ENCODE assay signal across 20 cellular contexts in genomic region chr18:50231621-50232020, GRCh38. TPM values are rescaled to one million over a fixed set of nuclear protein-coding genes. Genes with fewer than 3 reads are reported as not detected.
A peak's percentile ranks its signal among the peaks of the same experiment; 100 is the strongest.
DNase-seq lines count a peak whose midpoint lies in the region; ATAC-seq and TF ChIP-seq lines count a peak whose summit lies in the region.
"Had no signal": no experiment of that assay in that cellular context is flagged by ENCODE, and none has a peak within 500 bp of the region (broad histone marks: within the 10 kb centered on the region; RNA-seq: fewer than 3 reads in every experiment).

No MANE protein-coding gene starts in this region.

- H3K36me3 Mint-ChIP-seq in activated CD4-positive, alpha-beta memory T cell treated with anti-CD3 and anti-CD28 coated beads for 36 hours, result no peaks in the 10 kb centered on the region
- H3K36me3 Mint-ChIP-seq in activated CD4-positive, alpha-beta memory T cell treated with anti-CD3 and anti-CD28 coated beads, Interleukin-2, amount 10 ng/mL, durations not matched to agents 7 days and 5 days (ENCODE audit: low read depth), result no peaks in the 10 kb centered on the region
- H3K36me3 Mint-ChIP-seq in nephron (ENCODE audit: low read depth), result peaks cover 9% of the 10 kb centered on the region
- H3K36me3 Mint-ChIP-seq: activated naive CD4-positive, alpha-beta T cell treated with anti-CD3 and anti-CD28 coated beads, Interleukin-2, amount 50 U/mL, for 24 hours; CD4-positive, alpha-beta memory T cell had no signal

- H3K27ac ChIP-seq in mammary epithelial cell (ENCODE audit: insufficient read depth, low read depth, low read length) (no peak overlapping the region), esophagus muscularis mucosa (replicated peaks in 1 of 4) (no peak overlapping the region)
- H3K27ac ChIP-seq: brain microvascular endothelial cell, KMS-11, left lung, pancreas, skin epidermis had no signal

- peaks cover 4% of the 10 kb centered on the region for H3K4me1 Mint-ChIP-seq in activated CD4-positive, alpha-beta memory T cell treated with anti-CD3 and anti-CD28 coated beads for 36 hours (ENCODE audit: low read depth)
- peaks cover 9% of the 10 kb centered on the region for H3K4me1 Mint-ChIP-seq in activated CD4-positive, alpha-beta memory T cell treated with anti-CD3 and anti-CD28 coated beads, Interleukin-2, amount 10 ng/mL, durations not matched to agents 7 days and 5 days
- H3K4me1 Mint-ChIP-seq in nephron, result peaks cover 5% of the 10 kb centered on the region
- H3K4me1 Mint-ChIP-seq: activated naive CD4-positive, alpha-beta T cell treated with anti-CD3 and anti-CD28 coated beads, Interleukin-2, amount 50 U/mL, for 24 hours; CD4-positive, alpha-beta memory T cell had no signal

- peak; percentile 37 for DNase-seq in activated CD4-positive, alpha-beta memory T cell treated with anti-CD3 and anti-CD28 coated beads for 36 hours
- no peak for DNase-seq in activated CD4-positive, alpha-beta memory T cell treated with anti-CD3 and anti-CD28 coated beads, Interleukin-2, amount 10 ng/mL, durations not matched to agents 7 days and 5 days
- DNase-seq in ELR (ENCODE audit: low read depth) (peak; percentile 2), mammary epithelial cell (peak; percentile 82), esophagus muscularis mucosa (ENCODE audit: extremely low spot score) (no peak)
- DNase-seq in activated CD8-positive, alpha-beta memory T cell treated with anti-CD3 and anti-CD28 coated beads, Interleukin-2, amount 50 U/mL, for 4 hours, result no peak
- DNase-seq: brain microvascular endothelial cell; CD4-positive, alpha-beta memory T cell; dermis blood vessel endothelial cell; EL; GOT3; left lung; pancreas; stimulated activated naive CD4-positive, alpha-beta T cell treated with Interleukin-2 at 50 U/mL for 16 hours had no signal

- H3K27ac Mint-ChIP-seq in activated CD4-positive, alpha-beta memory T cell treated with anti-CD3 and anti-CD28 coated beads for 36 hours, result no peak overlapping the region
- no peak overlapping the region for H3K27ac Mint-ChIP-seq in activated CD4-positive, alpha-beta memory T cell treated with anti-CD3 and anti-CD28 coated beads, Interleukin-2, amount 10 ng/mL, durations not matched to agents 7 days and 5 days
- H3K27ac Mint-ChIP-seq in nephron, result peak overlapping the region in 2 of 3 experiments; percentile 16 to 23
- H3K27ac Mint-ChIP-seq: activated naive CD4-positive, alpha-beta T cell treated with anti-CD3 and anti-CD28 coated beads, Interleukin-2, amount 50 U/mL, for 24 hours; CD4-positive, alpha-beta memory T cell had no signal

- peak overlapping the region; percentile 39 for H2AFZ ChIP-seq in mammary epithelial cell (ENCODE audit: low read depth, low read length)

- in situ Hi-C loops in mammary epithelial cell (cut with MboI; ENCODE audit: low sequenced_read_pairs in 2 of 2), result no loop called here

- TF ChIP-seq EP300 in esophagus muscularis mucosa (IDR thresholded peaks at IDR 0.05), result no peak

- peaks cover 5% of the 10 kb centered on the region for H3K27me3 Mint-ChIP-seq in activated CD4-positive, alpha-beta memory T cell treated with anti-CD3 and anti-CD28 coated beads for 36 hours
- H3K27me3 Mint-ChIP-seq in activated CD4-positive, alpha-beta memory T cell treated with anti-CD3 and anti-CD28 coated beads, Interleukin-2, amount 10 ng/mL, durations not matched to agents 7 days and 5 days, result peaks cover 11% of the 10 kb centered on the region
- H3K27me3 Mint-ChIP-seq in nephron (ENCODE audit: low read depth), result peaks cover 7% of the 10 kb centered on the region
- H3K27me3 Mint-ChIP-seq: activated naive CD4-positive, alpha-beta T cell treated with anti-CD3 and anti-CD28 coated beads, Interleukin-2, amount 50 U/mL, for 24 hours had no signal

- H3K79me2 ChIP-seq in mammary epithelial cell (ENCODE audit: insufficient read depth, low read length), result no peaks in the 10 kb centered on the region

- 93% methylated on average over 4 of the region's 4 CpGs for WGBS in mammary epithelial cell (ENCODE audit: low coverage, missing lambda C conversion rate)
- 84% methylated on average over 3 of the region's 4 CpGs for WGBS in esophagus muscularis mucosa

- H3K27me3 ChIP-seq in mammary epithelial cell (ENCODE audit: insufficient read depth, low read length) (no peaks in the 10 kb centered on the region), esophagus muscularis mucosa (no peaks in the 10 kb centered on the region)
- H3K27me3 ChIP-seq: brain microvascular endothelial cell, left lung, pancreas had no signal

- BruUV-seq in mammary epithelial cell (replicated peaks; lab: Mats Ljungman, UMichigan), result no TSS peak

- H3K4me2 ChIP-seq in mammary epithelial cell (ENCODE audit: insufficient read depth, low read depth, low read length), result no peak overlapping the region
- H3K4me2 ChIP-seq: KMS-11 had no signal

- POLR2A ChIA-PET in activated CD4-positive, alpha-beta memory T cell treated with anti-CD3 and anti-CD28 coated beads for 36 hours (lab: Charles Lee), result no interaction called here
- POLR2A ChIA-PET in activated CD4-positive, alpha-beta memory T cell treated with anti-CD3 and anti-CD28 coated beads, Interleukin-2, amount 10 ng/mL, durations not matched to agents 7 days and 5 days (lab: Charles Lee), result no interaction called here

- intact Hi-C loops in activated CD4-positive, alpha-beta memory T cell treated with anti-CD3 and anti-CD28 coated beads for 36 hours (cut with micrococcal nuclease), result no loop called here
- intact Hi-C loops in mammary epithelial cell (cut with micrococcal nuclease) (loop anchor here (5.0 kb wide), 1 partner anchor 76 kb away; no protein-coding TSS in a partner anchor), esophagus muscularis mucosa (cut with DNase I) (no loop called here)

- no peak for TF ChIP-seq POLR2A in esophagus muscularis mucosa (IDR thresholded peaks at IDR 0.05; ENCODE audit: low read depth)

- H3K9me3 ChIP-seq in mammary epithelial cell (replicated peaks; ENCODE audit: insufficient read depth, low read length) (no peaks in the 10 kb centered on the region), esophagus muscularis mucosa (no peaks in the 10 kb centered on the region)
- H3K9me3 ChIP-seq: left lung, pancreas had no signal

- no peaks in the 10 kb centered on the region for H3K36me3 ChIP-seq in mammary epithelial cell (ENCODE audit: insufficient read depth, low read length)
- H3K36me3 ChIP-seq in esophagus muscularis mucosa, result no peaks in the 10 kb centered on the region
- H3K36me3 ChIP-seq: brain microvascular endothelial cell, left lung, pancreas had no signal

- ATAC-seq in GM18861 (IDR thresholded peaks at IDR 0.05; ENCODE audit: unreplicated experiment), result no peak
- ATAC-seq: left lung, Panc1, pancreas had no signal

- H3K4me3 ChIP-seq in mammary epithelial cell (replicated peaks in 1 of 3; ENCODE audit: insufficient read depth in 1 of 3, low read depth in 2 of 3, low read length in 3 of 3), result no peak overlapping the region
- no peak overlapping the region for H3K4me3 ChIP-seq in esophagus muscularis mucosa
- H3K4me3 ChIP-seq: left lung, pancreas, skin epidermis had no signal

- H3K4me1 ChIP-seq in mammary epithelial cell (ENCODE audit: insufficient read depth, low read length), result no peaks in the 10 kb centered on the region
- no peaks in the 10 kb centered on the region for H3K4me1 ChIP-seq in esophagus muscularis mucosa
- H3K4me1 ChIP-seq: left lung, pancreas had no signal

- dilution Hi-C loops in mammary epithelial cell (cut with HindIII; ENCODE audit: low sequenced_read_pairs), result no loop called here

- TF ChIP-seq CTCF in mammary epithelial cell (conservative IDR thresholded peaks at IDR 0.05 in 1 of 2, IDR thresholded peaks at IDR 0.05 in 1 of 2; ENCODE audit: extremely low read depth in 1 of 2, insufficient read depth in 1 of 2, low read depth in 1 of 2, low read length in 2 of 2), result no peak
- TF ChIP-seq CTCF in nephron (IDR thresholded peaks at IDR 0.05; ENCODE audit: unreplicated experiment in 3 of 3), result no peak
- no peak for TF ChIP-seq CTCF in esophagus muscularis mucosa (IDR thresholded peaks at IDR 0.05)

- no peak overlapping the region for H3K4me3 Mint-ChIP-seq in activated CD4-positive, alpha-beta memory T cell treated with anti-CD3 and anti-CD28 coated beads for 36 hours
- H3K4me3 Mint-ChIP-seq in activated CD4-positive, alpha-beta memory T cell treated with anti-CD3 and anti-CD28 coated beads, Interleukin-2, amount 10 ng/mL, durations not matched to agents 7 days and 5 days, result no peak overlapping the region
- no peak overlapping the region for H3K4me3 Mint-ChIP-seq in nephron
- H3K4me3 Mint-ChIP-seq: activated naive CD4-positive, alpha-beta T cell treated with anti-CD3 and anti-CD28 coated beads, Interleukin-2, amount 50 U/mL, for 24 hours; CD4-positive, alpha-beta memory T cell had no signal

- CTCF ChIA-PET in activated CD4-positive, alpha-beta memory T cell treated with anti-CD3 and anti-CD28 coated beads for 36 hours (lab: Charles Lee), result interaction anchor here (0.7 to 1.1 kb wide), 2 partner anchors 13 to 126 kb away, joined by 3 read pairs; no protein-coding TSS in a partner anchor
- CTCF ChIA-PET in activated CD4-positive, alpha-beta memory T cell treated with anti-CD3 and anti-CD28 coated beads, Interleukin-2, amount 10 ng/mL, durations not matched to agents 7 days and 5 days (lab: Charles Lee), result no interaction called here
- CTCF ChIA-PET in mammary epithelial cell (lab: Charles Lee; ENCODE audit: low non-redundant PET), result no interaction called here

- no peaks in the 10 kb centered on the region for H4K20me1 ChIP-seq in mammary epithelial cell (ENCODE audit: insufficient read depth, low read length)

- H3K9me3 Mint-ChIP-seq in activated CD4-positive, alpha-beta memory T cell treated with anti-CD3 and anti-CD28 coated beads for 36 hours, result no peaks in the 10 kb centered on the region
- no peaks in the 10 kb centered on the region for H3K9me3 Mint-ChIP-seq in activated CD4-positive, alpha-beta memory T cell treated with anti-CD3 and anti-CD28 coated beads, Interleukin-2, amount 10 ng/mL, durations not matched to agents 7 days and 5 days
- peaks cover 7% of the 10 kb centered on the region for H3K9me3 Mint-ChIP-seq in nephron
- H3K9me3 Mint-ChIP-seq: activated naive CD4-positive, alpha-beta T cell treated with anti-CD3 and anti-CD28 coated beads, Interleukin-2, amount 50 U/mL, for 24 hours; CD4-positive, alpha-beta memory T cell had no signal

- H3K9ac ChIP-seq in mammary epithelial cell (ENCODE audit: insufficient read depth, low read length), result no peak overlapping the region
- H3K9ac ChIP-seq: KMS-11 had no signal

RNA-seq across cellular contexts. Expression of gene CFAP53, which starts 34.7 kb away (rescaled TPM):
- under 1 TPM; 0.26 to 0.48 TPM for total RNA-seq in activated CD4-positive, alpha-beta memory T cell treated with anti-CD3 and anti-CD28 coated beads for 36 hours
- total RNA-seq in activated CD4-positive, alpha-beta memory T cell treated with anti-CD3 and anti-CD28 coated beads, Interleukin-2, amount 10 ng/mL, durations not matched to agents 7 days and 5 days, result under 1 TPM; 0.50 to 0.83 TPM
- total RNA-seq in mammary epithelial cell (1 to 10 TPM in 1 of 2 donors, under 1 TPM in 1; 0.67 to 1.7 TPM), esophagus muscularis mucosa (under 1 TPM in 1 of 4 donors, not detected in 3; 0.40 TPM)
- polyA plus RNA-seq in mammary epithelial cell, result 0.29 TPM
- polyA minus RNA-seq in mammary epithelial cell, result not detected

RNA-seq across cellular contexts. Expression of gene MYO5B, which starts 36.7 kb away (rescaled TPM):
- under 1 TPM; 0.02 to 0.21 TPM for total RNA-seq in activated CD4-positive, alpha-beta memory T cell treated with anti-CD3 and anti-CD28 coated beads for 36 hours
- total RNA-seq in activated CD4-positive, alpha-beta memory T cell treated with anti-CD3 and anti-CD28 coated beads, Interleukin-2, amount 10 ng/mL, durations not matched to agents 7 days and 5 days, result not detected
- total RNA-seq in mammary epithelial cell, result 10 to 100 TPM; 29.8 to 31.7 TPM
- polyA plus RNA-seq in mammary epithelial cell, result 13.1 TPM
- polyA minus RNA-seq in mammary epithelial cell, result 43.7 TPM
- 10 to 100 TPM in 1 of 4 donors, 1 to 10 TPM in 3; 2.0 to 13.9 (median 5.3) TPM for total RNA-seq in esophagus muscularis mucosa
- total RNA-seq: CD4-positive, alpha-beta memory T cell had no signal

RNA-seq across cellular contexts. Expression of gene MBD1, which starts 49.7 kb away (rescaled TPM):
- total RNA-seq in activated CD4-positive, alpha-beta memory T cell treated with anti-CD3 and anti-CD28 coated beads for 36 hours, result 10 to 100 TPM; 69.4 to 70.5 TPM
- 100 to 1,000 TPM; 103 to 106 TPM for total RNA-seq in activated CD4-positive, alpha-beta memory T cell treated with anti-CD3 and anti-CD28 coated beads, Interleukin-2, amount 10 ng/mL, durations not matched to agents 7 days and 5 days
- total RNA-seq in mammary epithelial cell (100 to 1,000 TPM; 102 to 196 TPM), esophagus muscularis mucosa (100 to 1,000 TPM in 1 of 4 donors, 10 to 100 TPM in 3; 65.6 to 101 (median 79.8) TPM)
- polyA plus RNA-seq in mammary epithelial cell, result 83.4 TPM
- 81.4 TPM for polyA minus RNA-seq in mammary epithelial cell

RNA-seq across cellular contexts. Expression of gene CXXC1, which starts 55.9 kb away (rescaled TPM):
- 10 to 100 TPM; 80.8 to 80.9 TPM for total RNA-seq in activated CD4-positive, alpha-beta memory T cell treated with anti-CD3 and anti-CD28 coated beads for 36 hours
- 100 to 1,000 TPM; 128 to 133 TPM for total RNA-seq in activated CD4-positive, alpha-beta memory T cell treated with anti-CD3 and anti-CD28 coated beads, Interleukin-2, amount 10 ng/mL, durations not matched to agents 7 days and 5 days
- total RNA-seq in mammary epithelial cell (10 to 100 TPM; 27.7 to 78.2 TPM), esophagus muscularis mucosa (10 to 100 TPM; 38.6 to 58.1 (median 49.2) TPM)
- 67.3 TPM for polyA plus RNA-seq in mammary epithelial cell
- 25.7 TPM for polyA minus RNA-seq in mammary epithelial cell

Comparison
In these comparisons a context has a peak if more than half of its experiments do, and no peak if none do; other contexts are left out.
1. DNase-seq: peak in activated CD4-positive, alpha-beta memory T cell treated with anti-CD3 and anti-CD28 coated beads for 36 hours (single experiment), ELR (single experiment) and mammary epithelial cell (single experiment); none in activated CD4-positive, alpha-beta memory T cell treated with anti-CD3 and anti-CD28 coated beads, Interleukin-2, amount 10 ng/mL, durations not matched to agents 7 days and 5 days (single experiment), activated CD8-positive, alpha-beta memory T cell treated with anti-CD3 and anti-CD28 coated beads, Interleukin-2, amount 50 U/mL, for 4 hours (single experiment) and esophagus muscularis mucosa (single experiment).
2. H3K27ac Mint-ChIP-seq: peak in nephron (2 of 3); none in activated CD4-positive, alpha-beta memory T cell treated with anti-CD3 and anti-CD28 coated beads for 36 hours (single experiment) and activated CD4-positive, alpha-beta memory T cell treated with anti-CD3 and anti-CD28 coated beads, Interleukin-2, amount 10 ng/mL, durations not matched to agents 7 days and 5 days (single experiment).